ENCODE assay signal across 1 cellular context in genomic region chr1:226479432-226479831, GRCh38.
TF ChIP-seq lines count a peak whose summit lies in the region.

No MANE protein-coding gene starts in this region.

TF ChIP-seq in HepG2, 621 proteins besides CTCF, POLR2A, EP300 and RAD21 (continued from another document and continues in another):
- no peak for TF ChIP-seq PHF8 (CRISPR knock-in tag; IDR thresholded peaks at IDR 0.05)
- no peak for TF ChIP-seq KLF12 (CRISPR knock-in tag; IDR thresholded peaks at IDR 0.05; ENCODE audit: borderline replicate concordance)
- TF ChIP-seq ARNT2 (CRISPR knock-in tag; IDR thresholded peaks at IDR 0.05; ENCODE audit: low read depth), result no peak
- no peak for TF ChIP-seq MAFK (conservative IDR thresholded peaks at IDR 0.05 in 1 of 2, IDR thresholded peaks at IDR 0.05 in 1 of 2; ENCODE audit: low read length in 2 of 2)
- TF ChIP-seq ZNF563 (CRISPR knock-in tag; IDR thresholded peaks at IDR 0.05), result no peak
- no peak for TF ChIP-seq ELK4 (CRISPR knock-in tag; IDR thresholded peaks at IDR 0.05; ENCODE audit: borderline replicate concordance)
- TF ChIP-seq CCAR2 (optimal IDR thresholded peaks at IDR 0.05; ENCODE audit: low read depth, low read length), result no peak
- TF ChIP-seq MTA3 (CRISPR knock-in tag; IDR thresholded peaks at IDR 0.05), result no peak
- TF ChIP-seq ZNF879 (CRISPR knock-in tag; IDR thresholded peaks at IDR 0.05), result no peak
- TF ChIP-seq BRCA1 (CRISPR knock-in tag; IDR thresholded peaks at IDR 0.05), result no peak
- no peak for TF ChIP-seq ZMYM2 (CRISPR knock-in tag; IDR thresholded peaks at IDR 0.05)
- no peak for TF ChIP-seq DZIP1 (CRISPR knock-in tag; IDR thresholded peaks at IDR 0.05)
- no peak for TF ChIP-seq KMT2A (CRISPR knock-in tag; IDR thresholded peaks at IDR 0.05)
- TF ChIP-seq SSRP1 (CRISPR knock-in tag; IDR thresholded peaks at IDR 0.05), result no peak
- 0 out of 2 replicates have a peak, but pooled peaks have one; percentile 29 for TF ChIP-seq ZSCAN9 (CRISPR knock-in tag; IDR thresholded peaks at IDR 0.05; ENCODE audit: borderline replicate concordance)
- peak; percentile 62 for TF ChIP-seq HDAC1 (CRISPR knock-in tag; IDR thresholded peaks at IDR 0.05)
- no peak for TF ChIP-seq IKZF5 (CRISPR knock-in tag; IDR thresholded peaks at IDR 0.05)
- peak; percentile 79 for TF ChIP-seq RCOR2 (CRISPR knock-in tag; IDR thresholded peaks at IDR 0.05)
- TF ChIP-seq TFE3 (CRISPR knock-in tag; IDR thresholded peaks at IDR 0.05), result no peak
- TF ChIP-seq ZNF784 (CRISPR knock-in tag; IDR thresholded peaks at IDR 0.05; ENCODE audit: borderline replicate concordance), result no peak
- TF ChIP-seq ARID5B (CRISPR knock-in tag; IDR thresholded peaks at IDR 0.05), result peak; percentile 91
- no peak for TF ChIP-seq HBP1 (CRISPR knock-in tag; IDR thresholded peaks at IDR 0.05; ENCODE audit: low read depth)
- no peak for TF ChIP-seq ATRX (CRISPR knock-in tag; IDR thresholded peaks at IDR 0.05; ENCODE audit: borderline replicate concordance)
- no peak for TF ChIP-seq ZFX (CRISPR knock-in tag; IDR thresholded peaks at IDR 0.05; ENCODE audit: low read depth)
- TF ChIP-seq ETS1 (CRISPR knock-in tag; IDR thresholded peaks at IDR 0.05), result no peak
- peak; percentile 90 for TF ChIP-seq FOXA1 (IDR thresholded peaks at IDR 0.05)
- TF ChIP-seq FOXA1 (CRISPR knock-in tag; IDR thresholded peaks at IDR 0.05), result peak; percentile 95
- TF ChIP-seq ZFP82 (CRISPR knock-in tag; IDR thresholded peaks at IDR 0.05; ENCODE audit: borderline replicate concordance), result no peak
- no peak for TF ChIP-seq ZSCAN25 (CRISPR knock-in tag; IDR thresholded peaks at IDR 0.05)
- TF ChIP-seq ZFP36L1 (CRISPR knock-in tag; IDR thresholded peaks at IDR 0.05), result no peak
- TF ChIP-seq UBTF (CRISPR knock-in tag; IDR thresholded peaks at IDR 0.05), result no peak
- no peak for TF ChIP-seq ZNF230 (CRISPR knock-in tag; IDR thresholded peaks at IDR 0.05)
- peak; percentile 55; the same call in 1 of the 2 replicates for TF ChIP-seq CEBPB (IDR thresholded peaks at IDR 0.05; ENCODE audit: borderline replicate concordance, low read depth, low read length)
- no peak for TF ChIP-seq HINFP (CRISPR knock-in tag; IDR thresholded peaks at IDR 0.05; ENCODE audit: low read depth)
- no peak for TF ChIP-seq ZNF788 (CRISPR knock-in tag; IDR thresholded peaks at IDR 0.05; ENCODE audit: borderline replicate concordance)
- no peak for TF ChIP-seq NONO (IDR thresholded peaks at IDR 0.05)
- 0 out of 2 replicates have a peak, but pooled peaks have one; percentile 26 for TF ChIP-seq NONO (CRISPR knock-in tag; conservative IDR thresholded peaks at IDR 0.05)
- no peak for TF ChIP-seq GTF3A (CRISPR knock-in tag; conservative IDR thresholded peaks at IDR 0.05)
- no peak for TF ChIP-seq ZNF83 (CRISPR knock-in tag; IDR thresholded peaks at IDR 0.05; ENCODE audit: borderline replicate concordance)
- TF ChIP-seq IRF9 (CRISPR knock-in tag; IDR thresholded peaks at IDR 0.05; ENCODE audit: borderline replicate concordance), result no peak
- TF ChIP-seq ZBTB37 (CRISPR knock-in tag; IDR thresholded peaks at IDR 0.05), result no peak
- TF ChIP-seq ZNF10 (CRISPR knock-in tag; IDR thresholded peaks at IDR 0.05; ENCODE audit: borderline replicate concordance, low read depth), result no peak
